In the genomic region with DNA sequence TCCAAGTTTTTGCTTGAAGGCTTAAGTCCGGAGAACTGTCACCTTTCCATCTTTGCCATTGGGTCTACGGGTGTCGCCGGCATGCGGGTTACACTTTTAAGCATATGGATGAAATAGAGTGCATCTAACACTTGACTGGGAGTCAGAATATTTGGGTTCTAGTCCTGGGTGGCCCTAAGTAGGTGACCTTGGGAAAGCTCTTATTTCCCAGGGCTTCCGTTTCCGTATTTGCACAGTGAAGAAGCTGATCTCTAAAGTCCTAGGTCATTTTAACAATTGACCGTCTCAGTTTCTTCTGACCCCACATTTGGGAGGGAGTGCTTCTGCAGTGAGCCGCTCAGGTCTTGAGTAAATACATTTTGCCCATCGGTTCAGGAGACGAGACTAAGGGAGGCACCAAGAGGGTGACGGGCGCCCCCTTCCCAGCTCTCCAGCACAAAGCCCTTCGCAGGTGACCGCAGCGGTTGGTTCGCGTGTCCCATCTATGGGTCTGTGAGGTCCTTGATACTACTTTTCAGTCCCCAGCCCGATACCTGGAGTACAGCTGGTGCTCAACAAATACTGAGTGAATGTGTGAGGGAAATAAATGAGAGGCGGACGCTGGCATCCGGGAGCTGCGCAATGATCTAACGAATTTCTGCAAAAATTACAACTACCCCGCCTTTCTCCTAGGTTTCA, we compare ENCODE assay signal across 8 cellular contexts. TPM values are rescaled to one million over a fixed set of nuclear protein-coding genes. Genes with fewer than 3 reads are reported as not detected.
DNase-seq lines count a peak whose midpoint lies in the region; ATAC-seq, FAIRE-seq and TF ChIP-seq lines count a peak whose summit lies in the region.

No MANE protein-coding gene starts in this region.

- peaks cover 26% of the 10 kb centered on the region for H3K4me1 Mint-ChIP-seq in activated naive CD4-positive, alpha-beta T cell treated with anti-CD3 and anti-CD28 coated beads, Interleukin-2, amount 50 U/mL, for 24 hours

- in situ Hi-C loops in Panc1 (cut with HindIII; ENCODE audit: low pct_unique_long_range_greater_than_20kb, low sequenced_read_pairs) = no loop called here

- POLR2A ChIA-PET in Panc1 (lab: Charles Lee) = interaction anchor here (0.5 to 0.6 kb wide), 3 partner anchors 14 to 438 kb away, joined by 3 to 8 read pairs (median 7); no protein-coding TSS in a partner anchor

- H3K27me3 ChIP-seq in Panc1 (ENCODE audit: control insufficient read depth, insufficient read depth, low read length) (no peaks in the 10 kb centered on the region), pancreas (no peaks in the 10 kb centered on the region), aorta (ENCODE audit: control insufficient read depth in 1 of 2, insufficient read depth in 2 of 2, low read length in 1 of 2) (no peaks in the 10 kb centered on the region)

- H3K4me1 ChIP-seq in Panc1 (ENCODE audit: control insufficient read depth, insufficient read depth, low read length) (peaks cover 11% of the 10 kb centered on the region), pancreas (peaks cover 0 to 10% (median 4%) of the 10 kb centered on the region in 3 donors), aorta (ENCODE audit: control insufficient read depth in 1 of 2, insufficient read depth in 2 of 2, low read length in 2 of 2) (no peaks in the 10 kb centered on the region)

- ATAC-seq in HG03442 (IDR thresholded peaks at IDR 0.05; ENCODE audit: unreplicated experiment) (peak; percentile 29), Panc1 (peak; percentile 70), Right ventricle myocardium superior (ENCODE audit: poor library complexity) (peak; percentile 59), pancreas (peak; percentile 29 to 66 (median 50)), aorta (ENCODE audit: low FRiP score) (peak; percentile 72)

- H3K4me3 ChIP-seq in Panc1 (ENCODE audit: low read depth in 2 of 2, low read length in 2 of 2) = peak overlapping the region; percentile 63 to 92
- H3K4me3 ChIP-seq in pancreas = peak overlapping the region; percentile 73 to 83 (median 81)
- peak overlapping the region; percentile 80 to 91 for H3K4me3 ChIP-seq in aorta (ENCODE audit: low read length in 2 of 2)

- H3K27ac Mint-ChIP-seq in activated naive CD4-positive, alpha-beta T cell treated with anti-CD3 and anti-CD28 coated beads, Interleukin-2, amount 50 U/mL, for 24 hours = peak overlapping the region; percentile 95

- intact Hi-C loops in Panc1 (cut with micrococcal nuclease; ENCODE audit: unreplicated experiment) = no loop called here
- intact Hi-C loops in Right ventricle myocardium superior (cut with DNase I) = no loop called here
- intact Hi-C loops in pancreas (cut with DNase I) = no loop called here
- intact Hi-C loops in aorta (cut with DNase I) = no loop called here

- H3K36me3 Mint-ChIP-seq in activated naive CD4-positive, alpha-beta T cell treated with anti-CD3 and anti-CD28 coated beads, Interleukin-2, amount 50 U/mL, for 24 hours = no peaks in the 10 kb centered on the region

- FAIRE-seq in GM19239 (lab: Jason Lieb, UNC) = peak; percentile 73
- FAIRE-seq in pancreas (lab: Jason Lieb, UNC) = no peak

- BruUV-seq in Panc1 (replicated peaks; lab: Mats Ljungman, UMichigan) = no TSS peak

- peak overlapping the region; percentile 84 for H3K27ac ChIP-seq in Panc1 (ENCODE audit: low read length)
- peak overlapping the region; percentile 92 to 94 (median 93) for H3K27ac ChIP-seq in pancreas
- peak overlapping the region in 1 of 2 donors; percentile 72 for H3K27ac ChIP-seq in aorta (ENCODE audit: low read depth in 1 of 2, low read length in 2 of 2)

- H3K4me3 Mint-ChIP-seq in activated naive CD4-positive, alpha-beta T cell treated with anti-CD3 and anti-CD28 coated beads, Interleukin-2, amount 50 U/mL, for 24 hours = peak overlapping the region; percentile 99

- H3K9me3 ChIP-seq in Panc1 (ENCODE audit: control insufficient read depth, insufficient read depth, low read depth, low read length) (no peaks in the 10 kb centered on the region), pancreas (no peaks in the 10 kb centered on the region), aorta (ENCODE audit: control insufficient read depth, low read length) (no peaks in the 10 kb centered on the region)

- H3K9me3 Mint-ChIP-seq in activated naive CD4-positive, alpha-beta T cell treated with anti-CD3 and anti-CD28 coated beads, Interleukin-2, amount 50 U/mL, for 24 hours = no peaks in the 10 kb centered on the region

- WGBS in pancreas, 2 donors = 3 to 5% methylated on average over 25 of the region's 25 CpGs
- WGBS in aorta, 2 donors = 3% methylated on average over 25 of the region's 25 CpGs

- no peak; the same call in 1 of the 2 replicates for TF ChIP-seq CTCF in Panc1 (IDR thresholded peaks at IDR 0.05)
- no peak for TF ChIP-seq CTCF in pancreas (IDR thresholded peaks at IDR 0.05)

- no peaks in the 10 kb centered on the region for H3K27me3 Mint-ChIP-seq in activated naive CD4-positive, alpha-beta T cell treated with anti-CD3 and anti-CD28 coated beads, Interleukin-2, amount 50 U/mL, for 24 hours

- DNase-seq in CD1c-positive myeloid dendritic cell (ENCODE audit: extremely low spot score) (peak; percentile 17), GM19239 (ENCODE audit: insufficient read length, low spot score) (peak; percentile 63), Panc1 (ENCODE audit: low read depth, low spot score) (no peak), Right ventricle myocardium superior (peak; percentile 75), pancreas (peak; percentile 47 to 72 (median 56)), aorta (peak; percentile 60 to 85)

- no peaks in the 10 kb centered on the region for H3K36me3 ChIP-seq in Panc1 (ENCODE audit: control insufficient read depth, insufficient read depth, low read length)
- H3K36me3 ChIP-seq in pancreas = no peaks in the 10 kb centered on the region
- H3K36me3 ChIP-seq in aorta (ENCODE audit: control insufficient read depth in 1 of 2, insufficient read depth in 2 of 2, low read length in 1 of 2) = no peaks in the 10 kb centered on the region

- CTCF ChIA-PET in Panc1 (lab: Charles Lee) = interaction anchor here (0.6 kb wide), 1 partner anchor 20 kb away, joined by 6 read pairs; no protein-coding TSS in a partner anchor

RNA-seq across cellular contexts. Expression of a gene that starts 0.6 kb away (rescaled TPM):
- total RNA-seq in Panc1 (2021; ENCODE audit: unreplicated experiment) (20.2 TPM), Right ventricle myocardium superior (17.2 TPM), pancreas (10 to 100 TPM in 2 of 6 donors, 1 to 10 TPM in 4; 7.4 to 14.4 (median 9.6) TPM), aorta (10 to 100 TPM; 11.1 to 12.0 TPM)
- polyA plus RNA-seq in Panc1 (2012; ENCODE audit: insufficient read length) = 11.2 TPM
- polyA plus RNA-seq in pancreas (1 to 10 TPM; 2.5 to 2.9 TPM), aorta (1 to 10 TPM; 1.1 to 2.1 TPM)

RNA-seq across cellular contexts. Expression of a gene that starts 34.0 kb away (rescaled TPM):
- 190 TPM for total RNA-seq in Panc1 (2021; ENCODE audit: unreplicated experiment)
- 178 TPM for polyA plus RNA-seq in Panc1 (2012; ENCODE audit: insufficient read length)
- 164 TPM for total RNA-seq in Right ventricle myocardium superior
- 10 to 100 TPM; 18.6 to 39.7 (median 28.7) TPM for total RNA-seq in pancreas
- polyA plus RNA-seq in pancreas = 10 to 100 TPM; 49.0 to 73.3 TPM
- total RNA-seq in aorta = 10 to 100 TPM; 37.6 to 43.5 TPM
- 100 to 1,000 TPM in 1 of 2 donors, 10 to 100 TPM in 1; 79.3 to 109 TPM for polyA plus RNA-seq in aorta
